9 cellular contexts compared by ENCODE assay signal in genomic region chr6:87391334-87391733, GRCh38. TPM values are rescaled to one million over a fixed set of nuclear protein-coding genes. Genes with fewer than 3 reads are reported as not detected.
DNase-seq lines count a peak whose midpoint lies in the region; ATAC-seq, FAIRE-seq and TF ChIP-seq lines count a peak whose summit lies in the region.
"Had no signal": no experiment of that assay in that cellular context is flagged by ENCODE, and none has a peak within 500 bp of the region (broad histone marks: within the 10 kb centered on the region; RNA-seq: fewer than 3 reads in every experiment).

No MANE protein-coding gene starts in this region.

- H3K36me3 ChIP-seq in BJ (ENCODE audit: control insufficient read depth, insufficient read depth, low read length): no peaks in the 10 kb centered on the region
- no peaks in the 10 kb centered on the region for H3K36me3 ChIP-seq in keratinocyte (ENCODE audit: control insufficient read depth in 2 of 2, extremely low read depth in 1 of 2, insufficient read depth in 2 of 2, low read length in 2 of 2)
- no peaks in the 10 kb centered on the region for H3K36me3 ChIP-seq in gastrocnemius medialis

- H3K4me1 ChIP-seq in keratinocyte (ENCODE audit: control insufficient read depth, extremely low read depth, insufficient read depth, low read length) (no peaks in the 10 kb centered on the region), gastrocnemius medialis (no peaks in the 10 kb centered on the region)

- FAIRE-seq in keratinocyte (lab: Jason Lieb, UNC): no peak
- FAIRE-seq: islet of Langerhans had no signal

- H3K27me3 ChIP-seq in BJ (ENCODE audit: control insufficient read depth, insufficient read depth, low read length) (no peaks in the 10 kb centered on the region), keratinocyte (ENCODE audit: control insufficient read depth, extremely low read depth, insufficient read depth, low read length) (no peaks in the 10 kb centered on the region), gastrocnemius medialis (no peaks in the 10 kb centered on the region)

- no peak overlapping the region for H2AFZ ChIP-seq in keratinocyte (ENCODE audit: control insufficient read depth, low read length)

- TF ChIP-seq CTCF in BJ (IDR thresholded peaks at IDR 0.05; ENCODE audit: insufficient read depth, low read depth, low read length) (peak; percentile 64), keratinocyte (optimal IDR thresholded peaks at IDR 0.05 in 1 of 3, IDR thresholded peaks at IDR 0.05 in 1 of 3, conservative IDR thresholded peaks at IDR 0.05 in 1 of 3; ENCODE audit: extremely low read depth in 1 of 3, insufficient read depth in 2 of 3, low read length in 3 of 3) (peak; percentile 42 to 70 (median 44)), gastrocnemius medialis (IDR thresholded peaks at IDR 0.05 in 4 of 5, conservative IDR thresholded peaks at IDR 0.05 in 1 of 5) (no peak)

- H3K27ac ChIP-seq in keratinocyte (ENCODE audit: control insufficient read depth, insufficient read depth, low read length) (no peak overlapping the region), gastrocnemius medialis (no peak overlapping the region)

- H3K9me3 ChIP-seq in keratinocyte (ENCODE audit: control insufficient read depth, low read depth, low read length) (no peaks in the 10 kb centered on the region), gastrocnemius medialis (no peaks in the 10 kb centered on the region)

- CTCF ChIA-PET in BJ (lab: Yijun Ruan, JAX): interaction anchor here (0.7 to 4.3 kb wide), 3 partner anchors 74 to 261 kb away, joined by 3 to 18 read pairs (median 3); no protein-coding TSS in a partner anchor

- peak; percentile 49 for ATAC-seq in GM18517 (IDR thresholded peaks at IDR 0.05; ENCODE audit: unreplicated experiment)
- ATAC-seq in GM19035 (IDR thresholded peaks at IDR 0.05; ENCODE audit: unreplicated experiment): no peak
- no peak for ATAC-seq in gastrocnemius medialis
- ATAC-seq in GM21528 (IDR thresholded peaks at IDR 0.05; ENCODE audit: low FRiP score, unreplicated experiment): no peak

- H3K79me2 ChIP-seq in keratinocyte (ENCODE audit: control insufficient read depth, insufficient read depth, low read length): no peaks in the 10 kb centered on the region

- DNase-seq in BJ (ENCODE audit: low read depth) (no peak), Kasumi-1 (lab: John Stamatoyannopoulos, UW) (peak; percentile 37 to 64), UCSD-AML1 (lab: John Stamatoyannopoulos, UW; ENCODE audit: unreplicated experiment) (peak; percentile 23), keratinocyte (ENCODE audit: low read depth, low spot score) (no peak), gastrocnemius medialis (no peak)

- H3K9ac ChIP-seq in keratinocyte (ENCODE audit: control insufficient read depth, extremely low read depth, insufficient read depth, low read length): no peak overlapping the region

- no peak for TF ChIP-seq POLR2A in gastrocnemius medialis (IDR thresholded peaks at IDR 0.05)

- dilution Hi-C loops in keratinocyte (cut with MboI; ENCODE audit: extremely low pct_ligation_motif_present, low sequenced_read_pairs): no loop called here

- H3K4me3 ChIP-seq in BJ (ENCODE audit: low read depth, low read length) (no peak overlapping the region), keratinocyte (ENCODE audit: control insufficient read depth in 2 of 3, extremely low read depth in 1 of 3, insufficient read depth in 2 of 3, low read depth in 1 of 3, low read length in 3 of 3) (no peak overlapping the region), gastrocnemius medialis (no peak overlapping the region)

- in situ Hi-C loops in gastrocnemius medialis (cut with MboI; ENCODE audit: low sequenced_read_pairs in 4 of 4): loop anchor here in 3 of 4 donors (25.0 kb wide), 1 partner anchor 1471 kb away; no protein-coding TSS in a partner anchor

- no peaks in the 10 kb centered on the region for H3K9me1 ChIP-seq in keratinocyte (ENCODE audit: control insufficient read depth, extremely low read depth, insufficient read depth, low read length)

- intact Hi-C loops in gastrocnemius medialis (cut with DNase I; ENCODE audit: low total_unique reads): no loop called here

- POLR2A ChIA-PET in BJ (lab: Charles Lee): no interaction called here

- no peaks in the 10 kb centered on the region for H4K20me1 ChIP-seq in keratinocyte (ENCODE audit: control insufficient read depth, extremely low read depth, insufficient read depth, low read length)

- H3K4me2 ChIP-seq in keratinocyte (ENCODE audit: control insufficient read depth, extremely low read depth, insufficient read depth, low read depth, low read length): no peak overlapping the region

RNA-seq across cellular contexts. Expression of gene CFAP206, which starts 16.4 kb away (rescaled TPM):
- polyA plus RNA-seq in BJ (2011; rRNA removed) (0.07 and 0.10 TPM in 2 replicates), keratinocyte (0.18 to 0.63 TPM (median 0.44 TPM) in 3 replicates)
- polyA minus RNA-seq in BJ (2011; rRNA and poly(A)+ RNA removed): not detected in 2 replicates
- polyA plus RNA-seq in keratinocyte (2011; ENCODE audit: low read depth): 0.39 TPM
- polyA plus RNA-seq in keratinocyte (2011; cell fraction: cytosol; rRNA removed): 0.65 and 0.88 TPM in 2 replicates
- polyA plus RNA-seq in keratinocyte (2011; cell fraction: nucleus; rRNA removed): 0.89 and 1.3 TPM in 2 replicates
- polyA plus RNA-seq in keratinocyte (2012; ENCODE audit: low replicate concordance): 0.26 and 0.35 TPM in 2 replicates
- polyA minus RNA-seq in keratinocyte: 0.63 to 0.80 TPM in 2 of 3 replicates, not detected in the other
- not detected for polyA minus RNA-seq in keratinocyte (2011; cell fraction: cytosol; rRNA and poly(A)+ RNA removed)
- 0.42 and 2.0 TPM in 2 replicates for polyA minus RNA-seq in keratinocyte (2011; cell fraction: nucleus; rRNA and poly(A)+ RNA removed)
- 1 to 10 TPM in 1 of 4 donors, under 1 TPM in 1, not detected in 2; 0.20 to 1.6 TPM for total RNA-seq in gastrocnemius medialis

RNA-seq across cellular contexts. Expression of gene C6orf163, which starts 46.7 kb away (rescaled TPM):
- polyA plus RNA-seq in BJ (2011; rRNA removed) (0.20 and 0.78 TPM in 2 replicates), keratinocyte (0.19 to 0.83 TPM (median 0.53 TPM) in 3 replicates)
- 0.62 and 1.4 TPM in 2 replicates for polyA minus RNA-seq in BJ (2011; rRNA and poly(A)+ RNA removed)
- polyA plus RNA-seq in keratinocyte (2011; ENCODE audit: low read depth): 0.80 TPM
- 0.12 and 0.16 TPM in 2 replicates for polyA plus RNA-seq in keratinocyte (2011; cell fraction: cytosol; rRNA removed)
- polyA plus RNA-seq in keratinocyte (2011; cell fraction: nucleus; rRNA removed): 3.0 and 3.1 TPM in 2 replicates
- polyA plus RNA-seq in keratinocyte (2012; ENCODE audit: low replicate concordance): 0.13 and 0.51 TPM in 2 replicates
- polyA minus RNA-seq in keratinocyte: 0.26 to 2.7 TPM (median 0.92 TPM) in 3 replicates
- not detected for polyA minus RNA-seq in keratinocyte (2011; cell fraction: cytosol; rRNA and poly(A)+ RNA removed)
- 3.2 and 7.4 TPM in 2 replicates for polyA minus RNA-seq in keratinocyte (2011; cell fraction: nucleus; rRNA and poly(A)+ RNA removed)
- total RNA-seq in gastrocnemius medialis: 1 to 10 TPM in 1 of 4 donors, under 1 TPM in 2, not detected in 1; 0.29 to 5.3 (median 0.40) TPM

Comparison
In these comparisons a context has a peak if more than half of its experiments do, and no peak if none do; other contexts are left out.
1. DNase-seq: peak in Kasumi-1 (2 of 2) and UCSD-AML1 (single experiment); none in BJ (single experiment), keratinocyte (single experiment) and gastrocnemius medialis (0 of 2).
2. CTCF ChIP-seq: peak in BJ (single experiment) and keratinocyte (3 of 3); none in gastrocnemius medialis (0 of 5).